8 cellular contexts compared by ENCODE assay signal in the genomic region with DNA sequence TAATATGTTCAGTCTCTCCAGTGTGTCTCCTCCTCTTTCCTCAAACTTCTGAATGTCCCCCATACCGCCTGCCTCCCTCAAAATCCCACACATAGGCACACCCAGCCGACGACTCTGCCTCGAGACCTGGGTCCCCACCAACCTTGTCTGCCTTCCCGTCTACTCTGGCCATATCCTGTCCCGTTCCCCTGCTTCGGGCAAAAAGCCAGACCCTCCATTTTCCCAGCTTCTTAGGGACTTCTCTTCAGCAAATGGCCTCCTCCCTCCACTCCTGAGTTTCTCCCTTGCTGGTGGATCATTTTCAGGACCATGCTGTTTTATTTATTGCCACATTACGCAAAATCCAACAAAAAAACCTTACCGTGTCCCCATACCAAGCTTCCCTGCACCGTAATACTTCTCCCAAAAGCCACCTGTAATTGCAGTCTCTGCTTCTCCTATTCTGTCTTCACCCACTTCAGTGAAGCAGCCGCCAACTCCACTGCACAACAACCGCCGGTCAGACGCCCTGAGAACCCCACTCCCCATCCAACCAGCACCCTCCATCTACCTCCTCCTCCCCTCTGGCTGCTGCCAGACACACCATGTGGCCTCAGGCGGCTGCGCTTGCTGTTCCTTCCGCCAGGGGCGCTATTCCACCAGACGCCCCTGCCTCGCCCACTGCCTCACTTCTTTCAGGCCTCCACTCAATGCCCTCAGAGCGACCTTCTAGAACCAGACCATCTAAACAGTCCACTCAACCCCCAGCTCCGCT.
A peak's percentile ranks its signal among the peaks of the same experiment; 100 is the strongest.
DNase-seq lines count a peak whose midpoint lies in the region; ATAC-seq and TF ChIP-seq lines count a peak whose summit lies in the region.

No MANE protein-coding gene starts in this region.

- no peaks in the 10 kb centered on the region for H3K79me2 ChIP-seq in DOHH2 (ENCODE audit: control insufficient read depth, low read length)

- H3K4me3 Mint-ChIP-seq in activated CD8-positive, alpha-beta T cell treated with anti-CD3 and anti-CD28 coated beads for 36 hours = no peak overlapping the region

- H3K9me3 Mint-ChIP-seq in activated CD8-positive, alpha-beta T cell treated with anti-CD3 and anti-CD28 coated beads for 36 hours = no peaks in the 10 kb centered on the region

- H3K27ac Mint-ChIP-seq in activated CD8-positive, alpha-beta T cell treated with anti-CD3 and anti-CD28 coated beads for 36 hours = no peak overlapping the region

- no peaks in the 10 kb centered on the region for H3K36me3 ChIP-seq in DOHH2 (ENCODE audit: control insufficient read depth, low read length)
- no peaks in the 10 kb centered on the region for H3K36me3 ChIP-seq in heart left ventricle

- DNase-seq in LNCaP clone FGC (ENCODE audit: low read depth) = no peak
- DNase-seq in activated CD8-positive, alpha-beta T cell treated with anti-CD3 and anti-CD28 coated beads for 36 hours = peak; percentile 48
- DNase-seq in heart left ventricle = peak in 1 of 5 donors; percentile 8
- peak; percentile 35 for DNase-seq in stimulated activated CD4-positive, alpha-beta T cell treated with anti-CD3 and anti-CD28 coated beads, Interleukin-4, amount 100 ng/mL, for 24 hours
- no peak for DNase-seq in DMS153 treated with DMSO at 0.1 percent for 48 hours (lab: John Stamatoyannopoulos, UW; ENCODE audit: unreplicated experiment)
- no peak for DNase-seq in NCI-H1436 (lab: John Stamatoyannopoulos, UW)

- H3K4me2 ChIP-seq in DOHH2 (ENCODE audit: low read length) = no peak overlapping the region

- peaks cover 10% of the 10 kb centered on the region for H3K4me1 Mint-ChIP-seq in activated CD8-positive, alpha-beta T cell treated with anti-CD3 and anti-CD28 coated beads for 36 hours (ENCODE audit: low read depth)

- H3K9me2 ChIP-seq in DOHH2 (replicated peaks; ENCODE audit: control insufficient read depth, low read length) = no peaks in the 10 kb centered on the region

- peaks cover 14% of the 10 kb centered on the region; the same call in 1 of the 2 replicates for H3K27me3 ChIP-seq in DOHH2 (ENCODE audit: control insufficient read depth, low read length)
- H3K27me3 ChIP-seq in heart left ventricle = peaks cover 0 to 5% (median 0%) of the 10 kb centered on the region in 9 donors

- H3K27ac ChIP-seq in DOHH2 (ENCODE audit: low read depth, low read length) (no peak overlapping the region), heart left ventricle (no peak overlapping the region)

- H3F3A ChIP-seq in DOHH2 (ENCODE audit: control insufficient read depth, insufficient read depth) = no peaks in the 10 kb centered on the region

- no peak for TF ChIP-seq POLR2A in heart left ventricle (IDR thresholded peaks at IDR 0.05)

- no peaks in the 10 kb centered on the region for H3K9me3 ChIP-seq in DOHH2 (ENCODE audit: control insufficient read depth, insufficient read depth, low read length)
- no peaks in the 10 kb centered on the region for H3K9me3 ChIP-seq in heart left ventricle

- intact Hi-C loops in activated CD8-positive, alpha-beta T cell treated with anti-CD3 and anti-CD28 coated beads for 36 hours (cut with micrococcal nuclease) = no loop called here
- intact Hi-C loops in heart left ventricle (cut with DNase I) = loop anchor here in 3 of 10 donors (5.0 to 10.0 kb wide), 3 partner anchors 64 to 307 kb away; no protein-coding TSS in a partner anchor

- H4K20me1 ChIP-seq in DOHH2 (ENCODE audit: control insufficient read depth, insufficient read depth, low read depth, low read length) = no peaks in the 10 kb centered on the region

- WGBS in heart left ventricle, 4 donors = 60 to 72% (median 65%) methylated on average over 22 of the region's 22 CpGs

- H3K4me1 ChIP-seq in DOHH2 (ENCODE audit: control insufficient read depth, low read length) (no peaks in the 10 kb centered on the region), heart left ventricle (no peaks in the 10 kb centered on the region)

- peak; percentile 97 for TF ChIP-seq CTCF in DOHH2 (IDR thresholded peaks at IDR 0.05; ENCODE audit: low read depth, low read length, poor library complexity, severe bottlenecking)
- peak; percentile 73 for TF ChIP-seq CTCF in LNCaP clone FGC (IDR thresholded peaks at IDR 0.05; ENCODE audit: control insufficient read depth, extremely low read depth, insufficient read depth)
- TF ChIP-seq CTCF in activated CD8-positive, alpha-beta T cell treated with anti-CD3 and anti-CD28 coated beads for 36 hours (IDR thresholded peaks at IDR 0.05) = peak; percentile 33
- TF ChIP-seq CTCF in heart left ventricle (IDR thresholded peaks at IDR 0.05) = peak in 10 of 12 donors; percentile 19 to 50 (median 42)

- POLR2A ChIA-PET in activated CD8-positive, alpha-beta T cell treated with anti-CD3 and anti-CD28 coated beads for 36 hours (lab: Charles Lee) = no interaction called here

- H3K27me3 Mint-ChIP-seq in activated CD8-positive, alpha-beta T cell treated with anti-CD3 and anti-CD28 coated beads for 36 hours = peaks cover 25% of the 10 kb centered on the region

- CTCF ChIA-PET in activated CD8-positive, alpha-beta T cell treated with anti-CD3 and anti-CD28 coated beads for 36 hours (lab: Charles Lee) = interaction anchor here (0.6 to 10.8 kb wide), 8 partner anchors 8 to 313 kb away, joined by 3 to 161 read pairs (median 4); no protein-coding TSS in a partner anchor

- H3K36me3 Mint-ChIP-seq in activated CD8-positive, alpha-beta T cell treated with anti-CD3 and anti-CD28 coated beads for 36 hours (ENCODE audit: low read depth) = no peaks in the 10 kb centered on the region

- peak; percentile 74 for ATAC-seq in GM21723 (IDR thresholded peaks at IDR 0.05; ENCODE audit: unreplicated experiment)
- peak; percentile 58 for ATAC-seq in activated CD8-positive, alpha-beta T cell treated with anti-CD3 and anti-CD28 coated beads for 36 hours
- ATAC-seq in heart left ventricle = no peak

- no peak overlapping the region for H3K4me3 ChIP-seq in DOHH2 (ENCODE audit: low read length)
- no peak overlapping the region for H3K4me3 ChIP-seq in LNCaP clone FGC (ENCODE audit: low read depth, low read length)
- no peak overlapping the region for H3K4me3 ChIP-seq in heart left ventricle

Comparison
In these comparisons a context has a peak if more than half of its experiments do, and no peak if none do; other contexts are left out.
1. CTCF ChIP-seq: peak in every context shown above with its lines; median percentile 97 in DOHH2; 73 in LNCaP clone FGC; 42 in heart left ventricle; 33 in activated CD8-positive, alpha-beta T cell treated with anti-CD3 and anti-CD28 coated beads for 36 hours.
2. ATAC-seq: peak in GM21723 (single experiment) and activated CD8-positive, alpha-beta T cell treated with anti-CD3 and anti-CD28 coated beads for 36 hours (single experiment); none in heart left ventricle (0 of 4).
3. DNase-seq: peak in activated CD8-positive, alpha-beta T cell treated with anti-CD3 and anti-CD28 coated beads for 36 hours (single experiment) and stimulated activated CD4-positive, alpha-beta T cell treated with anti-CD3 and anti-CD28 coated beads, Interleukin-4, amount 100 ng/mL, for 24 hours (single experiment); none in LNCaP clone FGC (single experiment), DMS153 treated with DMSO at 0.1 percent for 48 hours (single experiment) and NCI-H1436 (single experiment).